Comparison of ENCODE assay signal across 1 cellular context in genomic region chr6:26156105-26156849, GRCh38.
TF ChIP-seq lines count a peak whose summit lies in the region.

No MANE protein-coding gene starts in this region.

TF ChIP-seq in HepG2, 621 proteins besides CTCF, POLR2A, EP300 and RAD21 (continued from another document and continues in another):
- peak; percentile 99 for TF ChIP-seq TAF15 (IDR thresholded peaks at IDR 0.05; ENCODE audit: low read depth, low read length, poor library complexity, severe bottlenecking)
- TF ChIP-seq, protein P1, sequence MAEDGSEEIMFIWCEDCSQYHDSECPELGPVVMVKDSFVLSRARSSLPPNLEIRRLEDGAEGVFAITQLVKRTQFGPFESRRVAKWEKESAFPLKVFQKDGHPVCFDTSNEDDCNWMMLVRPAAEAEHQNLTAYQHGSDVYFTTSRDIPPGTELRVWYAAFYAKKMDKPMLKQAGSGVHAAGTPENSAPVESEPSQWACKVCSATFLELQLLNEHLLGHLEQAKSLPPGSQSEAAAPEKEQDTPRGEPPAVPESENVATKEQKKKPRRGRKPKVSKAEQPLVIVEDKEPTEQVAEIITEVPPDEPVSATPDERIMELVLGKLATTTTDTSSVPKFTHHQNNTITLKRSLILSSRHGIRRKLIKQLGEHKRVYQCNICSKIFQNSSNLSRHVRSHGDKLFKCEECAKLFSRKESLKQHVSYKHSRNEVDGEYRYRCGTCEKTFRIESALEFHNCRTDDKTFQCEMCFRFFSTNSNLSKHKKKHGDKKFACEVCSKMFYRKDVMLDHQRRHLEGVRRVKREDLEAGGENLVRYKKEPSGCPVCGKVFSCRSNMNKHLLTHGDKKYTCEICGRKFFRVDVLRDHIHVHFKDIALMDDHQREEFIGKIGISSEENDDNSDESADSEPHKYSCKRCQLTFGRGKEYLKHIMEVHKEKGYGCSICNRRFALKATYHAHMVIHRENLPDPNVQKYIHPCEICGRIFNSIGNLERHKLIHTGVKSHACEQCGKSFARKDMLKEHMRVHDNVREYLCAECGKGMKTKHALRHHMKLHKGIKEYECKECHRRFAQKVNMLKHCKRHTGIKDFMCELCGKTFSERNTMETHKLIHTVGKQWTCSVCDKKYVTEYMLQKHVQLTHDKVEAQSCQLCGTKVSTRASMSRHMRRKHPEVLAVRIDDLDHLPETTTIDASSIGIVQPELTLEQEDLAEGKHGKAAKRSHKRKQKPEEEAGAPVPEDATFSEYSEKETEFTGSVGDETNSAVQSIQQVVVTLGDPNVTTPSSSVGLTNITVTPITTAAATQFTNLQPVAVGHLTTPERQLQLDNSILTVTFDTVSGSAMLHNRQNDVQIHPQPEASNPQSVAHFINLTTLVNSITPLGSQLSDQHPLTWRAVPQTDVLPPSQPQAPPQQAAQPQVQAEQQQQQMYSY (CRISPR knock-in tag; IDR thresholded peaks at IDR 0.05), result peak; percentile 78
- TF ChIP-seq, protein P2, sequence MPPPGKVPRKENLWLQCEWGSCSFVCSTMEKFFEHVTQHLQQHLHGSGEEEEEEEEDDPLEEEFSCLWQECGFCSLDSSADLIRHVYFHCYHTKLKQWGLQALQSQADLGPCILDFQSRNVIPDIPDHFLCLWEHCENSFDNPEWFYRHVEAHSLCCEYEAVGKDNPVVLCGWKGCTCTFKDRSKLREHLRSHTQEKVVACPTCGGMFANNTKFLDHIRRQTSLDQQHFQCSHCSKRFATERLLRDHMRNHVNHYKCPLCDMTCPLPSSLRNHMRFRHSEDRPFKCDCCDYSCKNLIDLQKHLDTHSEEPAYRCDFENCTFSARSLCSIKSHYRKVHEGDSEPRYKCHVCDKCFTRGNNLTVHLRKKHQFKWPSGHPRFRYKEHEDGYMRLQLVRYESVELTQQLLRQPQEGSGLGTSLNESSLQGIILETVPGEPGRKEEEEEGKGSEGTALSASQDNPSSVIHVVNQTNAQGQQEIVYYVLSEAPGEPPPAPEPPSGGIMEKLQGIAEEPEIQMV (CRISPR knock-in tag; IDR thresholded peaks at IDR 0.05; ENCODE audit: low read depth), result peak; percentile 97
- TF ChIP-seq KDM5A (IDR thresholded peaks at IDR 0.05; ENCODE audit: borderline replicate concordance, low read length), result no peak
- peak; percentile 91 for TF ChIP-seq HOXD1 (CRISPR knock-in tag; IDR thresholded peaks at IDR 0.05)
- peak; percentile 59 for TF ChIP-seq MIXL1 (CRISPR knock-in tag; IDR thresholded peaks at IDR 0.05)
- TF ChIP-seq POLR2AphosphoS5 (IDR thresholded peaks at IDR 0.05; ENCODE audit: low read depth, low read length), result peak; percentile 99
- no peak for TF ChIP-seq RARG (CRISPR knock-in tag; IDR thresholded peaks at IDR 0.05; ENCODE audit: low read depth)
- TF ChIP-seq ZNF549 (CRISPR knock-in tag; IDR thresholded peaks at IDR 0.05), result no peak; the same call in 1 of the 2 replicates
- TF ChIP-seq RARA (CRISPR knock-in tag; IDR thresholded peaks at IDR 0.05), result 0 out of 2 replicates have a peak, but pooled peaks have one; percentile 41
- TF ChIP-seq GZF1 (CRISPR knock-in tag; IDR thresholded peaks at IDR 0.05), result no peak
- TF ChIP-seq ZNF710 (CRISPR knock-in tag; IDR thresholded peaks at IDR 0.05; ENCODE audit: borderline replicate concordance), result peak; percentile 89
- peak; percentile 88 for TF ChIP-seq ZBTB7A (CRISPR knock-in tag; IDR thresholded peaks at IDR 0.05)
- 0 out of 2 replicates have a peak, but pooled peaks have one; percentile 56 for TF ChIP-seq SAFB2 (CRISPR knock-in tag; IDR thresholded peaks at IDR 0.05; ENCODE audit: borderline replicate concordance, low read depth)
- TF ChIP-seq PREB (CRISPR knock-in tag; IDR thresholded peaks at IDR 0.05), result peak; percentile 73; the same call in 1 of the 2 replicates
- TF ChIP-seq PHF21A (CRISPR knock-in tag; IDR thresholded peaks at IDR 0.05), result peak; percentile 73; the same call in 1 of the 2 replicates
- TF ChIP-seq DBP (CRISPR knock-in tag; IDR thresholded peaks at IDR 0.05; ENCODE audit: not compliant biosample characterization), result peak; percentile 98
- TF ChIP-seq SIX4 (CRISPR knock-in tag; IDR thresholded peaks at IDR 0.05), result peak; percentile 32; the same call in 1 of the 2 replicates
- peak; percentile 84 for TF ChIP-seq HDAC2 (CRISPR knock-in tag; IDR thresholded peaks at IDR 0.05)
- TF ChIP-seq, protein P3, sequence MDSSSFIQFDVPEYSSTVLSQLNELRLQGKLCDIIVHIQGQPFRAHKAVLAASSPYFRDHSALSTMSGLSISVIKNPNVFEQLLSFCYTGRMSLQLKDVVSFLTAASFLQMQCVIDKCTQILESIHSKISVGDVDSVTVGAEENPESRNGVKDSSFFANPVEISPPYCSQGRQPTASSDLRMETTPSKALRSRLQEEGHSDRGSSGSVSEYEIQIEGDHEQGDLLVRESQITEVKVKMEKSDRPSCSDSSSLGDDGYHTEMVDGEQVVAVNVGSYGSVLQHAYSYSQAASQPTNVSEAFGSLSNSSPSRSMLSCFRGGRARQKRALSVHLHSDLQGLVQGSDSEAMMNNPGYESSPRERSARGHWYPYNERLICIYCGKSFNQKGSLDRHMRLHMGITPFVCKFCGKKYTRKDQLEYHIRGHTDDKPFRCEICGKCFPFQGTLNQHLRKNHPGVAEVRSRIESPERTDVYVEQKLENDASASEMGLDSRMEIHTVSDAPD (CRISPR knock-in tag; IDR thresholded peaks at IDR 0.05), result peak; percentile 69; the same call in 1 of the 2 replicates
- TF ChIP-seq BRF2 (CRISPR knock-in tag; IDR thresholded peaks at IDR 0.05), result peak; percentile 99
- 0 out of 2 replicates have a peak, but pooled peaks have one; percentile 46 for TF ChIP-seq ZKSCAN8 (CRISPR knock-in tag; IDR thresholded peaks at IDR 0.05; ENCODE audit: borderline replicate concordance)
- peak; percentile 96 for TF ChIP-seq ZNF709 (CRISPR knock-in tag; IDR thresholded peaks at IDR 0.05)
- peak; percentile 89 for TF ChIP-seq ZNF839 (CRISPR knock-in tag; IDR thresholded peaks at IDR 0.05; ENCODE audit: borderline replicate concordance)
- peak; percentile 96 for TF ChIP-seq SAP130 (CRISPR knock-in tag; IDR thresholded peaks at IDR 0.05; ENCODE audit: low read depth)
- no peak; the same call in 1 of the 2 replicates for TF ChIP-seq THYN1 (CRISPR knock-in tag; IDR thresholded peaks at IDR 0.05; ENCODE audit: borderline replicate concordance, low read depth)
- TF ChIP-seq, protein P4, sequence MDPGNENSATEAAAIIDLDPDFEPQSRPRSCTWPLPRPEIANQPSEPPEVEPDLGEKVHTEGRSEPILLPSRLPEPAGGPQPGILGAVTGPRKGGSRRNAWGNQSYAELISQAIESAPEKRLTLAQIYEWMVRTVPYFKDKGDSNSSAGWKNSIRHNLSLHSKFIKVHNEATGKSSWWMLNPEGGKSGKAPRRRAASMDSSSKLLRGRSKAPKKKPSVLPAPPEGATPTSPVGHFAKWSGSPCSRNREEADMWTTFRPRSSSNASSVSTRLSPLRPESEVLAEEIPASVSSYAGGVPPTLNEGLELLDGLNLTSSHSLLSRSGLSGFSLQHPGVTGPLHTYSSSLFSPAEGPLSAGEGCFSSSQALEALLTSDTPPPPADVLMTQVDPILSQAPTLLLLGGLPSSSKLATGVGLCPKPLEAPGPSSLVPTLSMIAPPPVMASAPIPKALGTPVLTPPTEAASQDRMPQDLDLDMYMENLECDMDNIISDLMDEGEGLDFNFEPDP (CRISPR knock-in tag; conservative IDR thresholded peaks at IDR 0.05), result peak; percentile 54; the same call in 1 of the 2 replicates
- peak; percentile 96 for TF ChIP-seq ZNF891 (CRISPR knock-in tag; IDR thresholded peaks at IDR 0.05)
- peak; percentile 79 for TF ChIP-seq ZNF12 (CRISPR knock-in tag; IDR thresholded peaks at IDR 0.05)
- peak; percentile 88; the same call in 1 of the 2 replicates for TF ChIP-seq ZNF841 (CRISPR knock-in tag; IDR thresholded peaks at IDR 0.05; ENCODE audit: borderline replicate concordance)
- TF ChIP-seq TOE1 (CRISPR knock-in tag; IDR thresholded peaks at IDR 0.05), result peak; percentile 96; the same call in 1 of the 2 replicates
- no peak for TF ChIP-seq RCOR2 (CRISPR knock-in tag; IDR thresholded peaks at IDR 0.05)
- TF ChIP-seq, protein P5, sequence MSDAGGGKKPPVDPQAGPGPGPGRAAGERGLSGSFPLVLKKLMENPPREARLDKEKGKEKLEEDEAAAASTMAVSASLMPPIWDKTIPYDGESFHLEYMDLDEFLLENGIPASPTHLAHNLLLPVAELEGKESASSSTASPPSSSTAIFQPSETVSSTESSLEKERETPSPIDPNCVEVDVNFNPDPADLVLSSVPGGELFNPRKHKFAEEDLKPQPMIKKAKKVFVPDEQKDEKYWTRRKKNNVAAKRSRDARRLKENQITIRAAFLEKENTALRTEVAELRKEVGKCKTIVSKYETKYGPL (CRISPR knock-in tag; IDR thresholded peaks at IDR 0.05), result peak; percentile 81; the same call in 1 of the 2 replicates
- TF ChIP-seq NRL (CRISPR knock-in tag; IDR thresholded peaks at IDR 0.05; ENCODE audit: borderline replicate concordance), result peak; percentile 99
- no peak for TF ChIP-seq FOXA1 (IDR thresholded peaks at IDR 0.05)
- TF ChIP-seq FOXA1 (CRISPR knock-in tag; IDR thresholded peaks at IDR 0.05), result peak; percentile 55
- TF ChIP-seq ZNF180 (CRISPR knock-in tag; IDR thresholded peaks at IDR 0.05; ENCODE audit: borderline replicate concordance, low read depth), result peak; percentile 86; the same call in 1 of the 2 replicates
- TF ChIP-seq RBM39 (IDR thresholded peaks at IDR 0.05; ENCODE audit: low read depth, low read length, poor library complexity, severe bottlenecking), result peak; percentile 99
- TF ChIP-seq MTA1 (CRISPR knock-in tag; IDR thresholded peaks at IDR 0.05; ENCODE audit: borderline replicate concordance), result 0 out of 2 replicates have a peak, but pooled peaks have one; percentile 70
- TF ChIP-seq DNMT1 (CRISPR knock-in tag; IDR thresholded peaks at IDR 0.05), result peak; percentile 84; the same call in 1 of the 2 replicates
- no peak for TF ChIP-seq ZNF24 (IDR thresholded peaks at IDR 0.05)
- TF ChIP-seq HCFC1 (IDR thresholded peaks at IDR 0.05; ENCODE audit: low read depth, low read length), result peak; percentile 8
- TF ChIP-seq ZNF570 (CRISPR knock-in tag; IDR thresholded peaks at IDR 0.05; ENCODE audit: borderline replicate concordance), result peak; percentile 82; the same call in 1 of the 2 replicates
- no peak; the same call in 1 of the 2 replicates for TF ChIP-seq SMC3 (IDR thresholded peaks at IDR 0.05; ENCODE audit: low read length)
- peak; percentile 63; the same call in 1 of the 2 replicates for TF ChIP-seq SOX5 (CRISPR knock-in tag; IDR thresholded peaks at IDR 0.05; ENCODE audit: borderline replicate concordance)
- peak; percentile 96 for TF ChIP-seq DR1 (CRISPR knock-in tag; IDR thresholded peaks at IDR 0.05)
- TF ChIP-seq, protein P6, sequence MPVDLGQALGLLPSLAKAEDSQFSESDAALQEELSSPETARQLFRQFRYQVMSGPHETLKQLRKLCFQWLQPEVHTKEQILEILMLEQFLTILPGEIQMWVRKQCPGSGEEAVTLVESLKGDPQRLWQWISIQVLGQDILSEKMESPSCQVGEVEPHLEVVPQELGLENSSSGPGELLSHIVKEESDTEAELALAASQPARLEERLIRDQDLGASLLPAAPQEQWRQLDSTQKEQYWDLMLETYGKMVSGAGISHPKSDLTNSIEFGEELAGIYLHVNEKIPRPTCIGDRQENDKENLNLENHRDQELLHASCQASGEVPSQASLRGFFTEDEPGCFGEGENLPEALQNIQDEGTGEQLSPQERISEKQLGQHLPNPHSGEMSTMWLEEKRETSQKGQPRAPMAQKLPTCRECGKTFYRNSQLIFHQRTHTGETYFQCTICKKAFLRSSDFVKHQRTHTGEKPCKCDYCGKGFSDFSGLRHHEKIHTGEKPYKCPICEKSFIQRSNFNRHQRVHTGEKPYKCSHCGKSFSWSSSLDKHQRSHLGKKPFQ (CRISPR knock-in tag; IDR thresholded peaks at IDR 0.05; ENCODE audit: insufficient replicate concordance), result peak; percentile 78
